In genomic region chr11:14041565-14041964, GRCh38 we compare ENCODE assay signal across 6 cellular contexts.
"Had no signal": no experiment of that assay in that cellular context is flagged by ENCODE, and none has a peak within 500 bp of the region (broad histone marks: within the 10 kb centered on the region; RNA-seq: fewer than 3 reads in every experiment).

No MANE protein-coding gene starts in this region.

- H3K27ac Mint-ChIP-seq: HFFc6, IgD-negative memory B cell had no signal

- DNase-seq: GOT3, HFFc6, KG1 had no signal

- H3K4me1 Mint-ChIP-seq: IgD-negative memory B cell had no signal

- H3K9me3 Mint-ChIP-seq: HFFc6 had no signal

- H3K4me3 ChIP-seq: HAP-1 had no signal

- H3K9me3 ChIP-seq: HAP-1 had no signal

- H3K4me3 Mint-ChIP-seq: HFFc6, IgD-negative memory B cell had no signal

- H3K4me1 ChIP-seq: HAP-1 had no signal

- FAIRE-seq: HTR-8/SVneo had no signal

- H3K36me3 ChIP-seq: HAP-1 had no signal

- H3K36me3 Mint-ChIP-seq: IgD-negative memory B cell had no signal
